Comparison of ENCODE assay signal across 2 cellular contexts in genomic region chr1:1442069-1442770, GRCh38.
TF ChIP-seq lines count a peak whose summit lies in the region.

No MANE protein-coding gene starts in this region.

TF ChIP-seq in SK-N-SH, 30 proteins besides CTCF, POLR2A, EP300 and RAD21 (continued from another document):
- TF ChIP-seq ZBTB33 (IDR thresholded peaks at IDR 0.05; ENCODE audit: borderline replicate concordance, low read depth) (no peak), PBX3 (IDR thresholded peaks at IDR 0.05) (no peak), JUND (IDR thresholded peaks at IDR 0.05) (no peak), REST (IDR thresholded peaks at IDR 0.05; ENCODE audit: low read depth, low read length) (no peak), MXI1 (IDR thresholded peaks at IDR 0.05; ENCODE audit: low read depth, low read length) (no peak), NRF1 (IDR thresholded peaks at IDR 0.05; ENCODE audit: low read depth, low read length) (no peak), SMC3 (IDR thresholded peaks at IDR 0.05; ENCODE audit: low read depth, low read length) (no peak), NFIC (IDR thresholded peaks at IDR 0.05; ENCODE audit: borderline replicate concordance) (no peak), FOXJ3 (CRISPR knock-in tag; IDR thresholded peaks at IDR 0.05) (no peak), POLR2AphosphoS5 (IDR thresholded peaks at IDR 0.05; ENCODE audit: low read depth, low read length) (no peak), USF2 (IDR thresholded peaks at IDR 0.05; ENCODE audit: borderline replicate concordance, low read depth, low read length) (no peak), MEF2A (IDR thresholded peaks at IDR 0.05; ENCODE audit: borderline replicate concordance, low read depth) (no peak), YY1 (IDR thresholded peaks at IDR 0.05; ENCODE audit: low read depth) (no peak)
TF ChIP-seq in SK-N-SH: peak in this region for 0.

TF ChIP-seq in SK-N-SH treated with all-trans-retinoic acid at 6 μM for 48 hours, 23 proteins besides CTCF, POLR2A, EP300 and RAD21 (continued from another document):
- TF ChIP-seq ARNTL (CRISPR knock-in tag; IDR thresholded peaks at IDR 0.05; ENCODE audit: borderline replicate concordance, low read depth) (no peak), BACH2 (CRISPR knock-in tag; IDR thresholded peaks at IDR 0.05; ENCODE audit: borderline replicate concordance) (no peak), ZFP30 (CRISPR knock-in tag; IDR thresholded peaks at IDR 0.05) (no peak), RARB (CRISPR knock-in tag; IDR thresholded peaks at IDR 0.05) (no peak), PATZ1 (CRISPR knock-in tag; IDR thresholded peaks at IDR 0.05; ENCODE audit: borderline replicate concordance) (no peak), POU6F1 (CRISPR knock-in tag; IDR thresholded peaks at IDR 0.05; ENCODE audit: borderline replicate concordance, low read depth) (no peak), SNAI2 (CRISPR knock-in tag; IDR thresholded peaks at IDR 0.05) (no peak), CSDC2 (CRISPR knock-in tag; IDR thresholded peaks at IDR 0.05) (no peak), TCF4 (CRISPR knock-in tag; IDR thresholded peaks at IDR 0.05; ENCODE audit: borderline replicate concordance) (no peak)
